8 cellular contexts compared by ENCODE assay signal in the genomic region with DNA sequence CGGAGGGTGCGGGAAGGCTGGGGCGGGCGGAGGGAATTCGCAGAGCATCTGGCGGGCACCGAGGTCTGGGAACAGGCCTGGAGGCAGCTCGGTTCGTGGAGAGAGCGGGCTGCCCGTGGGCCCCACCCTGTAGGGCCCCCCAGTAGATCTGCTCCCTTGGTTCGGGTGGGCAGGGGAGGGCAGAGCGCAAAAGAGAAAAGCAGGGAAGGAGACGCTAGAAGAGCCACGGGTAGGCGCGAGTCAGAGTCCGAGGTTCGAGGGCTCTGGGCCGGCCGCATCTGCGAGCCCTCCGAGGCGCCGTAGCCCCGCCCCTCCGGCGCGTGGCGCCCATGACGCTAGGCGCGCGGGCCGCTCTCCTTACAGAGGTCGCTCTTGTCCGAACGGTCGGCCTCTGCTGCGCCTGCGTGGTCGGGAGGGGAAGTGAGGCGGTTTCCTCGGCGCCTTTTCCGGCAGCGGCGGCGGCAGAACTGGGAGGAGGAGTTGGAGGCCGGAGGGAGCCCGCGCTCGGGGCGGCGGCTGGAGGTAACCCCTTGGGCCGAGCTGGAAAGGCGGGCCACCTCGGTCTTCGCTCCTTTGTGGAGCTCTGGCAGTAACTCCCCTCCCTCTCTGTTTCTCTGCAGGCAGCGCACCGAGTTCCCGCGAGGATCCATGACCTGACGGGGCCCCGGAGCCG. TPM values are rescaled to one million over a fixed set of nuclear protein-coding genes. Genes with fewer than 3 reads are reported as not detected.
DNase-seq lines count a peak whose midpoint lies in the region; ATAC-seq and TF ChIP-seq lines count a peak whose summit lies in the region.

ARF6 (plus strand) TSS at position 447 of the 673 bp plus-strand sequence. CDS start 655 bp downstream, outside the sequence.

- H3K36me3 ChIP-seq in Panc1 (ENCODE audit: control insufficient read depth, insufficient read depth, low read length) (peaks cover 7% of the 10 kb centered on the region), esophagus muscularis mucosa (peaks cover 0 to 18% (median 3%) of the 10 kb centered on the region in 4 donors)

- ATAC-seq in GM21723 (IDR thresholded peaks at IDR 0.05; ENCODE audit: unreplicated experiment) (peak; percentile 78), Panc1 (peak; percentile 92)

- TF ChIP-seq EP300 in esophagus muscularis mucosa (IDR thresholded peaks at IDR 0.05) = peak; percentile 4

- peak; percentile 88 for TF ChIP-seq POLR2A in esophagus muscularis mucosa (IDR thresholded peaks at IDR 0.05; ENCODE audit: low read depth)

- H3K4me3 ChIP-seq in Panc1 (ENCODE audit: low read depth in 2 of 2, low read length in 2 of 2) (peak within 1 kb of the TSS; percentile 75 to 80), esophagus muscularis mucosa (peak within 1 kb of the TSS; percentile 84 to 99 (median 95))

- intact Hi-C loops in Panc1 (cut with micrococcal nuclease; ENCODE audit: unreplicated experiment) (loop anchor here (10.0 kb wide), 2 partner anchors 52 to 82 kb away; no protein-coding TSS in a partner anchor), esophagus muscularis mucosa (cut with DNase I) (loop anchor here (5.0 kb wide), 3 partner anchors 80 to 210 kb away; no protein-coding TSS in a partner anchor)

- POLR2A ChIA-PET in Panc1 (lab: Charles Lee) = interaction anchor here (0.6 to 1.4 kb wide), 5 partner anchors 8 to 111 kb away, joined by 3 to 9 read pairs (median 4); no protein-coding TSS in a partner anchor

- peak; percentile 97 for DNase-seq in DMS79 (lab: John Stamatoyannopoulos, UW)
- DNase-seq in KG1 (lab: John Stamatoyannopoulos, UW) = peak; percentile 95
- no peak for DNase-seq in Panc1 (ENCODE audit: low read depth, low spot score)
- DNase-seq in activated T-cell treated with anti-CD3 and anti-CD28 coated beads, Interleukin-2, amount 50 U/mL, for 48 hours = peak; percentile 98
- DNase-seq in esophagus muscularis mucosa (ENCODE audit: extremely low spot score) = peak; percentile 98
- peak; percentile 99 for DNase-seq in myocyte (ENCODE audit: low read depth)
- DNase-seq in stimulated activated CD8-positive, alpha-beta memory T cell treated with anti-CD3 and anti-CD28 coated beads, Interleukin-7, amount 100 ng/mL, for 48 hours (ENCODE audit: extremely low read depth in 1 of 2, low read depth in 1 of 2) = peak; percentile 96 to 97

- no peaks in the 10 kb centered on the region for H3K27me3 ChIP-seq in Panc1 (ENCODE audit: control insufficient read depth, insufficient read depth, low read length)
- H3K27me3 ChIP-seq in esophagus muscularis mucosa = no peaks in the 10 kb centered on the region

- BruUV-seq in Panc1 (replicated peaks; lab: Mats Ljungman, UMichigan) = no TSS peak

- in situ Hi-C loops in Panc1 (cut with HindIII; ENCODE audit: low pct_unique_long_range_greater_than_20kb, low sequenced_read_pairs) = no loop called here

- H3K4me1 ChIP-seq in Panc1 (ENCODE audit: control insufficient read depth, insufficient read depth, low read length) (no peaks in the 10 kb centered on the region; the same call in 1 of the 2 replicates), esophagus muscularis mucosa (peaks cover 38 to 47% (median 46%) of the 10 kb centered on the region in 4 donors)

- WGBS in esophagus muscularis mucosa = 1% methylated on average over 14 of the region's 66 CpGs

- TF ChIP-seq CTCF in Panc1 (IDR thresholded peaks at IDR 0.05) (no peak; the same call in 1 of the 2 replicates), esophagus muscularis mucosa (IDR thresholded peaks at IDR 0.05) (no peak)

- CTCF ChIA-PET in Panc1 (lab: Charles Lee) = interaction anchor here (0.6 to 0.9 kb wide), 4 partner anchors 13 to 427 kb away, joined by 3 read pairs; no protein-coding TSS in a partner anchor

- H3K9me3 ChIP-seq in Panc1 (ENCODE audit: control insufficient read depth, insufficient read depth, low read depth, low read length) = no peaks in the 10 kb centered on the region
- no peaks in the 10 kb centered on the region for H3K9me3 ChIP-seq in esophagus muscularis mucosa

- H3K27ac ChIP-seq in Panc1 (ENCODE audit: low read length) = peak within 1 kb of the TSS; percentile 97
- peak within 1 kb of the TSS; percentile 99 to 100 (median 100) for H3K27ac ChIP-seq in esophagus muscularis mucosa (replicated peaks in 1 of 4)

RNA-seq across cellular contexts. Expression of gene ARF6, which starts in this region (rescaled TPM):
- total RNA-seq in Panc1 (2021; ENCODE audit: unreplicated experiment) (63.2 TPM), esophagus muscularis mucosa (10 to 100 TPM; 41.5 to 66.4 (median 51.7) TPM), myocyte (43.4 and 50.9 TPM in 2 replicates)
- polyA plus RNA-seq in Panc1 (2012; ENCODE audit: insufficient read length) = 51.1 TPM
- polyA plus RNA-seq in myocyte (2012) = 49.2 TPM
